Comparison of ENCODE assay signal across 8 cellular contexts in the genomic region with DNA sequence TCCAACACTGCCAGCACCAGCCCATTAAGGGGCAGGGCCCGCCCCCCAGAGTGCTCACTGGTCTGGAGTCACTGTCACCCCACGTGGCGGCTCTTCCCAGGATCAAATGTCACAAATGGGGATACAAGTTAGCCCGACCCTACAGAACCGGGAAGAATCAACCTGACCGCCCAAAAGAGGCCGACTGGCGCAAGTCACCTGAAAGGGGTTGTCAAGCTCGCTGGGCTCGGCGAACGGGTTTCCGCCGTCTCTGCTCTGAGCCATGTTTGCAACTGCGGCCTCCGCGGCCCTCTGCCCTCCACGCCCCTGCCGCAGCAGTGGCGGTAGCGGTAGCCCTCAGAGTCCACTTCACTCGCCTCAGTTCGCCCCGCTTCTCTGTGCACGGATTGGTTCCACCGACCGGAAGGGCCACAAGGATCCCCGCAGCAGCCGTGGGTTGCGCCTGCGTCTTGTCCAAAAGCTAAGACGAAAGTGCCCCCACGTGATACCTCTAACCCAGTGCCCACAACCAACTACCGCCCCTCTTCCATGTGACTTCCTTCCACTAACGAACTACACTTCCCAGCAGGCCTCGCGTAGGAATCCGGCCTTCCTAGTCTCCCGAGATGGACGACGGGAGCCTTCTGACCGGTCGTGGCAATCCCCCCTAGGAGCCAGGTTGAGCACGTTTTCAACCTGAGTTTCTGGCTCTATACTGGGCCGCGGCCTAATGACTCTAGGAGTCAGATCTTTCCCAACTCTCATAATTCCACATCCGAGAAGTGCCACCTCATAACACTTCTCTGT. TPM values are rescaled to one million over a fixed set of nuclear protein-coding genes. Genes with fewer than 3 reads are reported as not detected.
A peak's percentile ranks its signal among the peaks of the same experiment; 100 is the strongest.
DNase-seq lines count a peak whose midpoint lies in the region; ATAC-seq and TF ChIP-seq lines count a peak whose summit lies in the region.

Gene SCAMP3, minus strand, starts transcription at position 473 of the 786 bp plus-strand sequence. Its CDS starts 209 bp downstream, at position 264.

- H3K36me3 ChIP-seq in osteoblast (ENCODE audit: insufficient read depth, low read length) (peaks cover 66% of the 10 kb centered on the region), thoracic aorta (peaks cover 28% of the 10 kb centered on the region)

- H3K9me3 ChIP-seq in osteoblast (ENCODE audit: low read depth, low read length) (no peaks in the 10 kb centered on the region), thoracic aorta (no peaks in the 10 kb centered on the region)

- no peaks in the 10 kb centered on the region for H4K20me1 ChIP-seq in osteoblast (ENCODE audit: insufficient read depth, low read length)

- H2AFZ ChIP-seq in osteoblast (ENCODE audit: low read length), result peak within 1 kb of the TSS; percentile 89

- H3K27me3 ChIP-seq in osteoblast (ENCODE audit: insufficient read depth, low read length) (no peaks in the 10 kb centered on the region), thoracic aorta (replicated peaks; ENCODE audit: insufficient read depth) (no peaks in the 10 kb centered on the region)

- H3K9me3 Mint-ChIP-seq in activated naive CD4-positive, alpha-beta T cell treated with anti-CD3 and anti-CD28 coated beads, Interleukin-2, amount 50 U/mL, for 72 hours, result no peaks in the 10 kb centered on the region

- H3K4me3 ChIP-seq in GM08714 (ENCODE audit: low read length) (peak within 1 kb of the TSS; percentile 82), osteoblast (ENCODE audit: insufficient read depth, low read length) (peak within 1 kb of the TSS; percentile 92), thoracic aorta (peak within 1 kb of the TSS; percentile 93)

- peak within 1 kb of the TSS; percentile 76 for H3K27ac ChIP-seq in osteoblast (ENCODE audit: low read depth, low read length)
- peak within 1 kb of the TSS; percentile 82 to 87 for H3K27ac ChIP-seq in thoracic aorta

- peaks cover 25% of the 10 kb centered on the region for H3K79me2 ChIP-seq in osteoblast (ENCODE audit: insufficient read depth, low read length)

- H3K4me2 ChIP-seq in osteoblast (ENCODE audit: insufficient read depth, low read length), result peak within 1 kb of the TSS; percentile 96

- peaks cover 34 to 38% of the 10 kb centered on the region in 2 donors for H3K36me3 Mint-ChIP-seq in activated naive CD4-positive, alpha-beta T cell treated with anti-CD3 and anti-CD28 coated beads, Interleukin-2, amount 50 U/mL, for 72 hours

- peak; percentile 99 for DNase-seq in NCI-H1092 treated with DMSO at 0.1 percent for 48 hours (lab: John Stamatoyannopoulos, UW)
- DNase-seq in SKM-1 (lab: John Stamatoyannopoulos, UW; ENCODE audit: unreplicated experiment), result peak; percentile 99
- peak; percentile 81 to 94 for DNase-seq in activated naive CD4-positive, alpha-beta T cell treated with anti-CD3 and anti-CD28 coated beads, Interleukin-2, amount 50 U/mL, for 72 hours (ENCODE audit: low spot score in 2 of 2)
- peak; percentile 98 for DNase-seq in glomerular visceral epithelial cell (ENCODE audit: extremely low spot score)
- DNase-seq in osteoblast (ENCODE audit: insufficient read length, low spot score, missing footprints), result peak; percentile 99
- DNase-seq in thoracic aorta (ENCODE audit: low spot score), result peak; percentile 97

- ATAC-seq in HG02610 (IDR thresholded peaks at IDR 0.05; ENCODE audit: unreplicated experiment) (peak; percentile 90), thoracic aorta (ENCODE audit: insufficient number of reproducible peaks, low FRiP score, low read depth) (peak; percentile 100)
- peak; percentile 97 to 98 for ATAC-seq in activated naive CD4-positive, alpha-beta T cell treated with anti-CD3 and anti-CD28 coated beads, Interleukin-2, amount 50 U/mL, for 72 hours

- H3K27ac Mint-ChIP-seq in activated naive CD4-positive, alpha-beta T cell treated with anti-CD3 and anti-CD28 coated beads, Interleukin-2, amount 50 U/mL, for 72 hours, result peak within 1 kb of the TSS; percentile 97 to 98

- TF ChIP-seq CTCF in osteoblast (IDR thresholded peaks at IDR 0.05; ENCODE audit: extremely low read depth, low read depth, low read length) (no peak), thoracic aorta (IDR thresholded peaks at IDR 0.05) (no peak)

- H3K4me1 ChIP-seq in osteoblast (ENCODE audit: insufficient read depth, low read length) (peaks cover 16% of the 10 kb centered on the region), thoracic aorta (ENCODE audit: control insufficient read depth in 1 of 2, low read depth in 2 of 2) (peaks cover 7 to 22% of the 10 kb centered on the region in 2 donors)

RNA-seq across cellular contexts. Expression of gene SCAMP3, which starts in this region (rescaled TPM):
- 100 to 1,000 TPM in 1 of 2 donors, 10 to 100 TPM in 1; 98.9 to 107 TPM for total RNA-seq in activated naive CD4-positive, alpha-beta T cell treated with anti-CD3 and anti-CD28 coated beads, Interleukin-2, amount 50 U/mL, for 72 hours
- 35.9 and 41.3 TPM in 2 replicates for total RNA-seq in osteoblast
- total RNA-seq in thoracic aorta, result 10 to 100 TPM; 32.5 to 50.2 TPM

Comparison
In these comparisons a context has a peak if more than half of its experiments do, and no peak if none do; other contexts are left out.
1. Peak in every context shown above with its lines: DNase-seq, ATAC-seq, H3K4me3 ChIP-seq and H3K27ac ChIP-seq.